In the genomic region with DNA sequence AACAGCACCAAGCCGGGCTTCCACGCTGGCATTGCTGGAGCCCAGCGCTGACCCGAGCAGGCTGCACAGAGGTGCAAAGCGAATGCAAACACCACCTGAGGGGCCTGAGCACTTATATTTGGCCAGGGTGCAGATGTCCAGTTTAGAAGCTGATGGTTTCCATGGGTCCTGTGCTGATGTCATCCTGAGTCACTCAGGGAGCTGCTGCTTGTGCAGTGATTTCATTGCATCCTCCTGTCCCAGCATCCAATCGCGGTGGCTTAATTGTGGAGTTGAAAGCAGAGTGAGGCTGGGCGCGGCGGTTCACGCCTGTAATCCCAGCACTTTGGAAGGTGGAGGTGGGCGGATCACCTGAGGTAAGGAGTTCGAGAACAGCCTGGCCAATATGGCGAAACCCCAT, we compare ENCODE assay signal across 19 cellular contexts.
DNase-seq lines count a peak whose midpoint lies in the region; ATAC-seq and TF ChIP-seq lines count a peak whose summit lies in the region.
"Had no signal": no experiment of that assay in that cellular context is flagged by ENCODE, and none has a peak within 500 bp of the region (broad histone marks: within the 10 kb centered on the region; RNA-seq: fewer than 3 reads in every experiment).

No MANE protein-coding gene starts in this region.

- BruUV-seq in PC-3 (replicated peaks; lab: Mats Ljungman, UMichigan) = no TSS peak

- H3K9me2 ChIP-seq in GM23248 (ENCODE audit: insufficient read depth) (no peaks in the 10 kb centered on the region), PC-3 (replicated peaks; ENCODE audit: low read length) (no peaks in the 10 kb centered on the region)

- H3K27ac ChIP-seq in GM23248 (no peak overlapping the region), PC-3 (ENCODE audit: low read length) (peak overlapping the region; percentile 100), fibroblast of lung (ENCODE audit: insufficient read depth, low read length) (no peak overlapping the region), smooth muscle cell (ENCODE audit: low read depth) (peak overlapping the region; percentile 3), right cardiac atrium (ENCODE audit: low read length) (no peak overlapping the region)
- no peak overlapping the region for H3K27ac ChIP-seq in CD8-positive, alpha-beta memory T cell (ENCODE audit: low read depth, low read length)
- H3K27ac ChIP-seq: psoas muscle had no signal

- no peak overlapping the region for H3K4me2 ChIP-seq in GM23248 (ENCODE audit: unreplicated experiment)
- H3K4me2 ChIP-seq in PC-3 (ENCODE audit: low read length) = no peak overlapping the region
- H3K4me2 ChIP-seq in fibroblast of lung (ENCODE audit: extremely low read depth, insufficient read depth, low read length) = no peak overlapping the region
- no peak overlapping the region for H3K4me2 ChIP-seq in smooth muscle cell

- H3K4me1 Mint-ChIP-seq in stimulated activated memory B cell treated with anti-CD40 and anti-IgM and Interleukin-4, amounts not matched to agents 10 μg/mL and 1 μg/mL and 100 μg/mL, for 72 hours = peaks cover 11% of the 10 kb centered on the region
- peaks cover 5 to 11% (median 9%) of the 10 kb centered on the region in 3 donors for H3K4me1 Mint-ChIP-seq in CD8-positive, alpha-beta memory T cell
- H3K4me1 Mint-ChIP-seq: naive thymus-derived CD8-positive, alpha-beta T cell had no signal

- no peak overlapping the region for H2AFZ ChIP-seq in GM23248
- H2AFZ ChIP-seq in PC-3 (ENCODE audit: low read length) = no peak overlapping the region
- no peak overlapping the region for H2AFZ ChIP-seq in fibroblast of lung (ENCODE audit: low read length)
- no peak overlapping the region for H2AFZ ChIP-seq in smooth muscle cell (ENCODE audit: low read depth)

- no peaks in the 10 kb centered on the region for H3K27me3 Mint-ChIP-seq in stimulated activated memory B cell treated with anti-CD40 and anti-IgM and Interleukin-4, amounts not matched to agents 10 μg/mL and 1 μg/mL and 100 μg/mL, for 72 hours
- H3K27me3 Mint-ChIP-seq in CD8-positive, alpha-beta memory T cell = peaks cover 0 to 1% of the 10 kb centered on the region in 2 donors
- H3K27me3 Mint-ChIP-seq: naive thymus-derived CD8-positive, alpha-beta T cell had no signal

- CTCF ChIA-PET in PC-3 (lab: Charles Lee) = no interaction called here
- CTCF ChIA-PET in CD8-positive, alpha-beta memory T cell (lab: Charles Lee) = no interaction called here

- H3K9me3 ChIP-seq in GM23248 (ENCODE audit: low read depth) (no peaks in the 10 kb centered on the region), PC-3 (ENCODE audit: low read length) (no peaks in the 10 kb centered on the region), fibroblast of lung (ENCODE audit: control insufficient read depth, insufficient read depth, low read depth, low read length) (no peaks in the 10 kb centered on the region), smooth muscle cell (replicated peaks; ENCODE audit: low read depth) (no peaks in the 10 kb centered on the region), right cardiac atrium (ENCODE audit: control insufficient read depth, low read length) (no peaks in the 10 kb centered on the region)
- no peaks in the 10 kb centered on the region for H3K9me3 ChIP-seq in CD8-positive, alpha-beta memory T cell (ENCODE audit: low read length)
- H3K9me3 ChIP-seq: esophagus muscularis mucosa, left ventricle myocardium inferior, psoas muscle had no signal

- H3K4me3 Mint-ChIP-seq in stimulated activated memory B cell treated with anti-CD40 and anti-IgM and Interleukin-4, amounts not matched to agents 10 μg/mL and 1 μg/mL and 100 μg/mL, for 72 hours = no peak overlapping the region
- no peak overlapping the region for H3K4me3 Mint-ChIP-seq in CD8-positive, alpha-beta memory T cell
- H3K4me3 Mint-ChIP-seq: naive thymus-derived CD8-positive, alpha-beta T cell had no signal

- H3F3A ChIP-seq in GM23248 (ENCODE audit: insufficient read depth) (peaks cover 14% of the 10 kb centered on the region), PC-3 (ENCODE audit: low read length, unreplicated experiment) (peaks cover 5% of the 10 kb centered on the region), smooth muscle cell (ENCODE audit: low read depth) (peaks cover 5% of the 10 kb centered on the region)

- ATAC-seq in PC-3 (peak; percentile 48), right cardiac atrium (no peak)
- ATAC-seq in stimulated activated memory B cell treated with anti-CD40 and anti-IgM and Interleukin-4, amounts not matched to agents 10 μg/mL and 1 μg/mL and 100 μg/mL, for 72 hours = no peak
- ATAC-seq: GM12878; naive thymus-derived CD8-positive, alpha-beta T cell had no signal

- H3K4me1 ChIP-seq in GM23248 (ENCODE audit: insufficient read depth) = 0 out of 2 replicates have a peak, but pooled peaks cover 7% of the 10 kb centered on the region
- H3K4me1 ChIP-seq in PC-3 (ENCODE audit: insufficient read depth, low read length) = peaks cover 37% of the 10 kb centered on the region
- no peaks in the 10 kb centered on the region for H3K4me1 ChIP-seq in fibroblast of lung (ENCODE audit: control insufficient read depth, extremely low read depth, insufficient read depth, low read length)
- no peaks in the 10 kb centered on the region for H3K4me1 ChIP-seq in smooth muscle cell (ENCODE audit: low read depth)
- no peaks in the 10 kb centered on the region for H3K4me1 ChIP-seq in right cardiac atrium (ENCODE audit: control insufficient read depth, insufficient read depth, low read length)
- H3K4me1 ChIP-seq in CD8-positive, alpha-beta memory T cell (ENCODE audit: insufficient read depth, low read length) = no peaks in the 10 kb centered on the region

- no peaks in the 10 kb centered on the region for H3K36me3 ChIP-seq in GM23248 (ENCODE audit: low read depth)
- no peaks in the 10 kb centered on the region for H3K36me3 ChIP-seq in PC-3 (ENCODE audit: low read depth, low read length)
- H3K36me3 ChIP-seq in fibroblast of lung (ENCODE audit: control insufficient read depth, insufficient read depth, low read length) = no peaks in the 10 kb centered on the region
- no peaks in the 10 kb centered on the region for H3K36me3 ChIP-seq in smooth muscle cell (ENCODE audit: low read depth)
- no peaks in the 10 kb centered on the region for H3K36me3 ChIP-seq in CD8-positive, alpha-beta memory T cell (ENCODE audit: insufficient read depth, low read length)
- H3K36me3 ChIP-seq: esophagus muscularis mucosa, left ventricle myocardium inferior had no signal

- H3K4me3 ChIP-seq in GM23248 = no peak overlapping the region
- H3K4me3 ChIP-seq in PC-3 (ENCODE audit: low read length) = no peak overlapping the region
- H3K4me3 ChIP-seq in fibroblast of lung (replicated peaks in 1 of 4; ENCODE audit: control extremely low read depth in 1 of 4, insufficient read depth in 1 of 4, low read depth in 3 of 4, low read length in 4 of 4) = no peak overlapping the region
- H3K4me3 ChIP-seq in smooth muscle cell = no peak overlapping the region
- no peak overlapping the region for H3K4me3 ChIP-seq in right cardiac atrium (ENCODE audit: low read length)
- no peak overlapping the region for H3K4me3 ChIP-seq in CD8-positive, alpha-beta memory T cell (ENCODE audit: low read length)
- H3K4me3 ChIP-seq: esophagus muscularis mucosa, GM12878, left ventricle myocardium inferior, psoas muscle had no signal

- in situ Hi-C loops in GM23248 (cut with MboI) = no loop called here

- H3K79me2 ChIP-seq in GM23248 (ENCODE audit: insufficient read depth) (no peaks in the 10 kb centered on the region), PC-3 (ENCODE audit: low read length) (no peaks in the 10 kb centered on the region), fibroblast of lung (ENCODE audit: control insufficient read depth, insufficient read depth, low read length) (no peaks in the 10 kb centered on the region), smooth muscle cell (ENCODE audit: low read depth) (no peaks in the 10 kb centered on the region)

- intact Hi-C loops in PC-3 (cut with micrococcal nuclease) (loop anchor here (10.0 kb wide), 3 partner anchors 50 to 480 kb away; no protein-coding TSS in a partner anchor), right cardiac atrium (cut with DNase I) (no loop called here)

- H3K27me3 ChIP-seq in GM23248 (replicated peaks; ENCODE audit: insufficient read depth) = no peaks in the 10 kb centered on the region
- H3K27me3 ChIP-seq in PC-3 (ENCODE audit: low read length) = no peaks in the 10 kb centered on the region
- no peaks in the 10 kb centered on the region for H3K27me3 ChIP-seq in fibroblast of lung (ENCODE audit: control insufficient read depth, insufficient read depth, low read length)
- no peaks in the 10 kb centered on the region for H3K27me3 ChIP-seq in smooth muscle cell (ENCODE audit: low read depth)
- H3K27me3 ChIP-seq in right cardiac atrium (ENCODE audit: control insufficient read depth, insufficient read depth) = no peaks in the 10 kb centered on the region
- no peaks in the 10 kb centered on the region for H3K27me3 ChIP-seq in CD8-positive, alpha-beta memory T cell (ENCODE audit: insufficient read depth, low read length, poor library complexity, severe bottlenecking)
- H3K27me3 ChIP-seq: esophagus muscularis mucosa had no signal

- POLR2A ChIA-PET in PC-3 (lab: Charles Lee; ENCODE audit: unreplicated experiment) = no interaction called here
- POLR2A ChIA-PET in CD8-positive, alpha-beta memory T cell (lab: Charles Lee) = no interaction called here

- H3K27ac Mint-ChIP-seq in stimulated activated memory B cell treated with anti-CD40 and anti-IgM and Interleukin-4, amounts not matched to agents 10 μg/mL and 1 μg/mL and 100 μg/mL, for 72 hours = no peak overlapping the region
- H3K27ac Mint-ChIP-seq in CD8-positive, alpha-beta memory T cell = no peak overlapping the region
- H3K27ac Mint-ChIP-seq: naive thymus-derived CD8-positive, alpha-beta T cell had no signal

- TF ChIP-seq CTCF in PC-3 (conservative IDR thresholded peaks at IDR 0.05; ENCODE audit: low read depth, low read length) (no peak), fibroblast of lung (conservative IDR thresholded peaks at IDR 0.05 in 1 of 2, IDR thresholded peaks at IDR 0.05 in 1 of 2; ENCODE audit: low read depth in 1 of 2, low read length in 2 of 2) (no peak), smooth muscle cell (IDR thresholded peaks at IDR 0.05; ENCODE audit: borderline replicate concordance, insufficient read depth, poor library complexity, severe bottlenecking) (no peak)

- no peaks in the 10 kb centered on the region for H3K36me3 Mint-ChIP-seq in stimulated activated memory B cell treated with anti-CD40 and anti-IgM and Interleukin-4, amounts not matched to agents 10 μg/mL and 1 μg/mL and 100 μg/mL, for 72 hours
- H3K36me3 Mint-ChIP-seq in CD8-positive, alpha-beta memory T cell = no peaks in the 10 kb centered on the region
- H3K36me3 Mint-ChIP-seq: naive thymus-derived CD8-positive, alpha-beta T cell had no signal

- H4K20me1 ChIP-seq in GM23248 (ENCODE audit: insufficient read depth) (no peaks in the 10 kb centered on the region), PC-3 (ENCODE audit: low read length) (no peaks in the 10 kb centered on the region), fibroblast of lung (ENCODE audit: control insufficient read depth, extremely low read depth, insufficient read depth, low read length) (no peaks in the 10 kb centered on the region), smooth muscle cell (ENCODE audit: low read depth) (no peaks in the 10 kb centered on the region)

- no peaks in the 10 kb centered on the region for H3K9me3 Mint-ChIP-seq in stimulated activated memory B cell treated with anti-CD40 and anti-IgM and Interleukin-4, amounts not matched to agents 10 μg/mL and 1 μg/mL and 100 μg/mL, for 72 hours
- no peaks in the 10 kb centered on the region for H3K9me3 Mint-ChIP-seq in CD8-positive, alpha-beta memory T cell
- H3K9me3 Mint-ChIP-seq: naive thymus-derived CD8-positive, alpha-beta T cell had no signal

- H3K9ac ChIP-seq in GM23248 (no peak overlapping the region), PC-3 (ENCODE audit: low read length) (peak overlapping the region; percentile 85), fibroblast of lung (ENCODE audit: insufficient read depth, low read length) (no peak overlapping the region), smooth muscle cell (ENCODE audit: low read depth) (no peak overlapping the region)

- DNase-seq in GM23248 (peak; percentile 64), PC-3 (peak; percentile 78), fibroblast of lung (ENCODE audit: low read depth in 2 of 2) (peak; percentile 33 to 65), smooth muscle cell (lab: John Stamatoyannopoulos, UW; ENCODE audit: unreplicated experiment) (no peak), right cardiac atrium (no peak)
- no peak for DNase-seq in CD8-positive, alpha-beta memory T cell
- DNase-seq: GOT3; hippocampal formation; left ventricle myocardium inferior; naive thymus-derived CD8-positive, alpha-beta T cell; NCI-H1105; NCI-H82; psoas muscle; RPMI8226; stimulated activated CD4-positive, alpha-beta T cell treated with anti-CD3 and anti-CD28 coated beads, Interleukin-15, amount 100 ng/mL, for 24 hours; T-helper 1 cell had no signal

- 97 to 98% methylated on average over 14 of the region's 14 CpGs for WGBS in GM23248 (ENCODE audit: low coverage in 1 of 2, low lambda C conversion rate in 2 of 2, missing lambda C conversion rate in 2 of 2), 2 experiments
- 88% methylated on average over 14 of the region's 14 CpGs for WGBS in smooth muscle cell (ENCODE audit: low lambda C conversion rate)
- 97% methylated on average over 14 of the region's 14 CpGs for WGBS in right cardiac atrium

Comparison
In these comparisons a context has a peak if more than half of its experiments do, and no peak if none do; other contexts are left out.
1. DNase-seq: peak in GM23248 (single experiment), PC-3 (single experiment) and fibroblast of lung (2 of 2); none in smooth muscle cell (single experiment), right cardiac atrium (0 of 3) and CD8-positive, alpha-beta memory T cell (0 of 5).
2. H3K27ac ChIP-seq: peak in PC-3 (single experiment) and smooth muscle cell (single experiment); none in GM23248 (single experiment), fibroblast of lung (single experiment), right cardiac atrium (single experiment) and CD8-positive, alpha-beta memory T cell (single experiment).